8 cellular contexts compared by ENCODE assay signal in the genomic region with DNA sequence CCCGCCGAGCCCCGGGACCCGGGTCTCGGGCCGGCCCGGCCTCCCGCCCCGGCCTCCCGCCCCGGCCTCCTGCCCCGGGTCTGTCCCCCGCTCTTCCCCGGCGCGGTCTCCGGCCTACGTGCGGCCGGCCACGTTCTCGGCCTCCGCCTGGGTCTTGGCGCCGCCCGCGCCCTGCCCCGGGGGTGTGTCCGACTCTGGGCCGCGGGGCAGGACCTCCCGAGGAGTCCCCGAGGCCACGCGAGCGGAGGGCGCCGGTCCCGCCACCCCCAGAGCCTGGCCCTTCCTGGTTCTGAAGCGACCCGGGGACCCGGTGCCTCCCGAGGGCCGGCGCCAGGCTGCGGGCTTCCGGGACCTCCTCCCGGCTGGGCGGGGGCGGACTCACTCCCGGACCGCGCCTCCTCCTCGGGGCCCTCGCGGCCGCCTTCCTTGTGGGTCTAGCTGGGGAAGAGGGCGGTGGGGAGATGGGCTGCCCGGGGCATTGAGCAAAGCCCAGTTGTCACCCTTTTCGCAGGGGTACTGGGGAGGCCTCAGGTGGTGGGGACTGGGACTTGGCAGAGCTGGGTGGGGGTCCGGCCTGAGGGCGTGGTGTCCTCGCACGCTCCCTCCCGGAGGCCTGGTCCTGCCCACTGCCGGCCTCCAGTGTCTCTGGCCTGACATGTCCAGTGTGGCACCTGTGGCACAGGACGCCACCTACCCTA. TPM values are rescaled to one million over a fixed set of nuclear protein-coding genes. Genes with fewer than 3 reads are reported as not detected.
DNase-seq lines count a peak whose midpoint lies in the region; ATAC-seq, FAIRE-seq and TF ChIP-seq lines count a peak whose summit lies in the region.

No MANE protein-coding gene starts in this region.

- no peak for TF ChIP-seq CTCF in psoas muscle (IDR thresholded peaks at IDR 0.05)

- H3K27me3 Mint-ChIP-seq in T-cell = no peaks in the 10 kb centered on the region

- H3K4me1 Mint-ChIP-seq in T-cell = peaks cover 59 to 67% (median 60%) of the 10 kb centered on the region in 3 donors

- CTCF ChIA-PET in T-cell (lab: Charles Lee) = no interaction called here

- H3K36me3 Mint-ChIP-seq in T-cell = no peaks in the 10 kb centered on the region

- POLR2A ChIA-PET in T-cell (lab: Charles Lee) = no interaction called here

- peak overlapping the region; percentile 76 for H3K27ac ChIP-seq in psoas muscle

- peak in 10 of 14 donors; percentile 19 to 79 (median 55) for DNase-seq in C1 segment of cervical spinal cord (lab: John Stamatoyannopoulos, UW)
- peak; percentile 45 for DNase-seq in HTR-8/SVneo (ENCODE audit: insufficient read length, low spot score)
- DNase-seq in T-cell = peak in 30 of 34 experiments; percentile 13 to 65 (median 36)
- peak; percentile 28 for DNase-seq in amniotic stem cell (lab: John Stamatoyannopoulos, UW)
- DNase-seq in left ventricle myocardium superior = peak; percentile 88
- peak; percentile 78 to 81 for DNase-seq in psoas muscle

- 7 to 24% (median 7%) methylated on average over 35 to 67 of the region's 67 CpGs for WGBS in psoas muscle, 3 donors

- H3K9me3 Mint-ChIP-seq in T-cell = no peaks in the 10 kb centered on the region

- ATAC-seq in GM19397 (IDR thresholded peaks at IDR 0.05; ENCODE audit: unreplicated experiment) = peak; percentile 38
- ATAC-seq in T-cell (replicated peaks in 1 of 4) = peak; percentile 42 to 69 (median 66)
- ATAC-seq in left ventricle myocardium superior = peak; percentile 61
- peak; percentile 36 to 43 (median 36) for ATAC-seq in psoas muscle
- no peak for ATAC-seq in HG02884 (IDR thresholded peaks at IDR 0.05; ENCODE audit: unreplicated experiment)

- peak overlapping the region; percentile 72 to 83 (median 82) for H3K4me3 Mint-ChIP-seq in T-cell

- H3K9me3 ChIP-seq in psoas muscle = no peaks in the 10 kb centered on the region

- no peaks in the 10 kb centered on the region for H3K36me3 ChIP-seq in psoas muscle (ENCODE audit: insufficient read depth in 1 of 2, low read depth in 1 of 2)

- peaks cover 32% of the 10 kb centered on the region for H3K4me1 ChIP-seq in psoas muscle

- intact Hi-C loops in left ventricle myocardium superior (cut with micrococcal nuclease) (no loop called here), psoas muscle (cut with DNase I) (loop anchor here in 1 of 2 donors (5.0 kb wide), 1 partner anchor 37 kb away; the partner anchor contains the start of gene CFAP410)

- H3K27ac Mint-ChIP-seq in T-cell = peak overlapping the region; percentile 65 to 66

- H3K27me3 ChIP-seq in psoas muscle (ENCODE audit: insufficient read depth in 3 of 3, low read length in 2 of 3) = peaks cover 0 to 11% (median 4%) of the 10 kb centered on the region in 3 donors

- H3K4me3 ChIP-seq in psoas muscle = peak overlapping the region; percentile 76

- no peak for FAIRE-seq in HTR-8/SVneo (lab: Jason Lieb, UNC)

RNA-seq across cellular contexts. Expression of gene PFKL, which starts 0.6 kb away (rescaled TPM):
- total RNA-seq in T-cell (100 to 1,000 TPM; 125 to 200 (median 162) TPM), left ventricle myocardium superior (46.1 TPM), psoas muscle (10 to 100 TPM; 17.8 to 33.6 (median 27.7) TPM)
- 10 to 100 TPM in 2 of 3 donors, 1 to 10 TPM in 1; 9.2 to 21.2 (median 13.7) TPM for polyA plus RNA-seq in psoas muscle

RNA-seq across cellular contexts. Expression of gene AIRE, which starts 14.7 kb away (rescaled TPM):
- 1 to 10 TPM in 1 of 5 donors, under 1 TPM in 3, not detected in 1; 0.10 to 1.2 (median 0.47) TPM for total RNA-seq in T-cell
- total RNA-seq in left ventricle myocardium superior = not detected
- total RNA-seq in psoas muscle = under 1 TPM in 1 of 4 donors, not detected in 3; 0.19 TPM
- under 1 TPM; 0.01 to 0.17 (median 0.04) TPM for polyA plus RNA-seq in psoas muscle

RNA-seq across cellular contexts. Expression of gene DNMT3L, which starts 38.7 kb away (rescaled TPM):
- total RNA-seq in T-cell = not detected
- total RNA-seq in left ventricle myocardium superior = not detected
- total RNA-seq in psoas muscle = not detected
- polyA plus RNA-seq in psoas muscle = not detected

RNA-seq across cellular contexts. Expression of gene CFAP410, which starts 38.8 kb away (rescaled TPM):
- total RNA-seq in T-cell (10 to 100 TPM; 58.8 to 72.1 (median 60.8) TPM), left ventricle myocardium superior (14.9 TPM), psoas muscle (10 to 100 TPM in 2 of 4 donors, 1 to 10 TPM in 2; 8.3 to 10.5 (median 9.7) TPM)
- polyA plus RNA-seq in psoas muscle = 10 to 100 TPM in 2 of 3 donors, 1 to 10 TPM in 1; 9.9 to 13.7 (median 10.1) TPM

RNA-seq across cellular contexts. Expression of gene TRPM2, which starts 53.0 kb away (rescaled TPM):
- total RNA-seq in T-cell (1 to 10 TPM; 1.2 to 8.6 (median 3.6) TPM), left ventricle myocardium superior (1.5 TPM), psoas muscle (1 to 10 TPM in 1 of 4 donors, under 1 TPM in 3; 0.69 to 1.7 (median 0.84) TPM)
- polyA plus RNA-seq in psoas muscle = under 1 TPM; 0.08 to 0.76 (median 0.31) TPM

Comparison
In these comparisons a context has a peak if more than half of its experiments do, and no peak if none do; other contexts are left out.
1. DNase-seq: peak in every context shown above with its lines; median percentile 88 in left ventricle myocardium superior; 80 in psoas muscle; 55 in C1 segment of cervical spinal cord; 45 in HTR-8/SVneo; 36 in T-cell; 28 in amniotic stem cell.